ENCODE assay signal across 1 cellular context in genomic region chr1:26500488-26501175, GRCh38.
TF ChIP-seq lines count a peak whose summit lies in the region.

No MANE protein-coding gene starts in this region.

TF ChIP-seq in SK-N-SH, 30 proteins besides CTCF, POLR2A, EP300 and RAD21 (continued from another document):
- no peak for TF ChIP-seq RCOR1 (IDR thresholded peaks at IDR 0.05; ENCODE audit: low read length)
- TF ChIP-seq ELF1 (IDR thresholded peaks at IDR 0.05), result peak; percentile 88
- no peak for TF ChIP-seq GATA2 (CRISPR knock-in tag; IDR thresholded peaks at IDR 0.05)
- no peak for TF ChIP-seq JUND (IDR thresholded peaks at IDR 0.05)
- TF ChIP-seq ZBTB33 (IDR thresholded peaks at IDR 0.05; ENCODE audit: borderline replicate concordance, low read depth), result 0 out of 2 replicates have a peak, but pooled peaks have one; percentile 16
- TF ChIP-seq TEAD4 (IDR thresholded peaks at IDR 0.05; ENCODE audit: borderline replicate concordance, insufficient read depth), result 0 out of 2 replicates have a peak, but pooled peaks have one; percentile 37
- no peak for TF ChIP-seq PBX3 (IDR thresholded peaks at IDR 0.05)
- TF ChIP-seq NFIC (IDR thresholded peaks at IDR 0.05; ENCODE audit: borderline replicate concordance), result peak; percentile 41; the same call in 1 of the 2 replicates
- no peak for TF ChIP-seq REST (IDR thresholded peaks at IDR 0.05; ENCODE audit: low read depth, low read length)
- TF ChIP-seq SIN3A (IDR thresholded peaks at IDR 0.05; ENCODE audit: borderline replicate concordance, low read depth, low read length), result no peak
- TF ChIP-seq FOXJ3 (CRISPR knock-in tag; IDR thresholded peaks at IDR 0.05), result 0 out of 2 replicates have a peak, but pooled peaks have one; percentile 33
- TF ChIP-seq MEF2A (IDR thresholded peaks at IDR 0.05; ENCODE audit: borderline replicate concordance, low read depth), result no peak
- no peak for TF ChIP-seq CHD2 (IDR thresholded peaks at IDR 0.05; ENCODE audit: low read length, partially characterized antibody)
- peak; percentile 90 for TF ChIP-seq USF1 (IDR thresholded peaks at IDR 0.05; ENCODE audit: borderline replicate concordance, low read depth)
- no peak for TF ChIP-seq RFX5 (IDR thresholded peaks at IDR 0.05; ENCODE audit: low read length)
- TF ChIP-seq FOSL2 (IDR thresholded peaks at IDR 0.05; ENCODE audit: borderline replicate concordance, low read depth), result no peak
- no peak for TF ChIP-seq POLR2AphosphoS5 (IDR thresholded peaks at IDR 0.05; ENCODE audit: low read depth, low read length)
- 0 out of 2 replicates have a peak, but pooled peaks have one; percentile 13 for TF ChIP-seq YY1 (IDR thresholded peaks at IDR 0.05; ENCODE audit: low read depth)
- TF ChIP-seq MAX (IDR thresholded peaks at IDR 0.05; ENCODE audit: low read depth), result peak; percentile 95
- TF ChIP-seq EZH2phosphoT487 (IDR thresholded peaks at IDR 0.05; ENCODE audit: borderline replicate concordance, low read depth), result no peak
